35 cellular contexts compared by ENCODE assay signal in the genomic region with DNA sequence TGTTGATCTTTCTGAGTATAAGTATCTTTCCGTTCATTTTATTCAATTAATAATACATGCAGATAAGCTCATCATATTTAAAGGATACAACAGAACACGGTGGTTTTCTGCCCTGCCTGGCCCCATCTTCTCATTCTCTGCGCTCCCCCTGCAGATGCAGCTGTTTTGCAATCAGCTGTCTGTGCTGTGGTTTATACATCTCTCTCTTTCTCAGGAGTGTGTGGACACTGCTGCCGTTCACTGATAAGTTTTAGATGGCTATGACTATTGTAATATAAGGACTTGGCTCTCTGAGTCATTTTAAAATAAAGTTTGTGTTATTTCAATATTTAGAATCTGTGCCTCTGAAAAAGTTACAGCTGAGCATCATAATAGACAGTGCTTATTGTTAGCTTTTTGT. TPM values are rescaled to one million over a fixed set of nuclear protein-coding genes. Genes with fewer than 3 reads are reported as not detected.
DNase-seq lines count a peak whose midpoint lies in the region; ATAC-seq, FAIRE-seq and TF ChIP-seq lines count a peak whose summit lies in the region.
"Had no signal": no experiment of that assay in that cellular context is flagged by ENCODE, and none has a peak within 500 bp of the region (broad histone marks: within the 10 kb centered on the region; RNA-seq: fewer than 3 reads in every experiment).

No MANE protein-coding gene starts in this region.

- H3K4me2 ChIP-seq in osteoblast (ENCODE audit: insufficient read depth, low read length), result no peak overlapping the region
- H3K4me2 ChIP-seq: hepatocyte, PC-9 had no signal

- no peak for FAIRE-seq in RCC 7860 (lab: Jason Lieb, UNC)
- FAIRE-seq: D721Med, frontal cortex, GM12878 had no signal

- DNase-seq in SIG-M5 treated with dmso at 0.1 percent for 504 hours (lab: John Stamatoyannopoulos, UW; ENCODE audit: unreplicated experiment) (peak; percentile 33), SIG-M5 (lab: John Stamatoyannopoulos, UW) (no peak), OCI-M1 (lab: John Stamatoyannopoulos, UW) (peak; percentile 43), osteoblast (ENCODE audit: insufficient read length, low spot score, missing footprints) (peak; percentile 80), RCC 7860 (ENCODE audit: low spot score) (no peak)
- no peak for DNase-seq in central memory CD8-positive, alpha-beta T cell (ENCODE audit: low spot score in 2 of 2)
- DNase-seq in stimulated activated naive CD4-positive, alpha-beta T cell treated with Interleukin-2 at 50 U/mL for 16 hours (lab: John Stamatoyannopoulos, UW), result no peak
- DNase-seq in activated CD8-positive, alpha-beta memory T cell treated with anti-CD3 and anti-CD28 coated beads, Interleukin-2, amount 50 U/mL, for 48 hours, result no peak
- DNase-seq: 8988T; activated CD4-positive, alpha-beta memory T cell treated with anti-CD3 and anti-CD28 coated beads, Interleukin-2, amount 10 ng/mL, durations not matched to agents 7 days and 5 days; activated gamma-delta T cell treated with Interleukin-2 at 50 U/mL for 16 hours; CD4-positive, CD25-positive, alpha-beta regulatory T cell; effector CD4-positive, alpha-beta T cell; left colon; mammary epithelial cell; MG63; NCI-H1694; NCI-H2171; NCI-H510A; PC-9; Right ventricle myocardium superior; stimulated activated CD4-positive, alpha-beta T cell treated with anti-CD3 and anti-CD28 coated beads, Interleukin-4, amount 100 ng/mL, for 4 hours; stimulated activated naive B cell treated with anti-CD40 and anti-IgM and Interleukin-4, amounts not matched to agents 10 μg/mL and 1 μg/mL and 100 μg/mL, for 72 hours; SW 1271 had no signal

- H3K4me1 ChIP-seq in osteoblast (ENCODE audit: insufficient read depth, low read length), result no peaks in the 10 kb centered on the region
- H3K4me1 ChIP-seq: HAP-1, prostate gland had no signal

- no peak overlapping the region for H2AFZ ChIP-seq in osteoblast (ENCODE audit: low read length)
- H2AFZ ChIP-seq: hepatocyte, PC-9 had no signal

- no peaks in the 10 kb centered on the region for H3K27me3 ChIP-seq in osteoblast (ENCODE audit: insufficient read depth, low read length)
- H3K27me3 ChIP-seq: hepatocyte, MG63, neutrophil had no signal

- no peak for ATAC-seq in central memory CD8-positive, alpha-beta T cell (replicated peaks; ENCODE audit: extremely low read depth, poor library complexity, severe bottlenecking)
- ATAC-seq: activated CD4-positive, CD25-positive, alpha-beta regulatory T cell treated with anti-CD3 and anti-CD28 coated beads, Interleukin-2, amount 50 U/mL, for 24 hours; GM12878; left colon; sciatic nerve; stimulated activated naive B cell treated with anti-CD40 and anti-IgM and Interleukin-4, amounts not matched to agents 10 μg/mL and 1 μg/mL and 100 μg/mL, for 72 hours had no signal

- H3K36me3 ChIP-seq in osteoblast (ENCODE audit: insufficient read depth, low read length), result peaks cover 14% of the 10 kb centered on the region
- H3K36me3 ChIP-seq: HAP-1, prostate gland had no signal

- peaks cover 22% of the 10 kb centered on the region for H3K36me3 Mint-ChIP-seq in central memory CD8-positive, alpha-beta T cell (ENCODE audit: insufficient read depth)

- H3K9me3 ChIP-seq in osteoblast (ENCODE audit: low read depth, low read length), result no peaks in the 10 kb centered on the region
- H3K9me3 ChIP-seq: HAP-1, MG63, neutrophil, prostate gland had no signal

- peaks cover 12% of the 10 kb centered on the region for H4K20me1 ChIP-seq in osteoblast (ENCODE audit: insufficient read depth, low read length)

- peaks cover 23% of the 10 kb centered on the region for H3K4me1 Mint-ChIP-seq in central memory CD8-positive, alpha-beta T cell
- H3K4me1 Mint-ChIP-seq: brain had no signal

- no peaks in the 10 kb centered on the region for H3K9me3 Mint-ChIP-seq in central memory CD8-positive, alpha-beta T cell
- H3K9me3 Mint-ChIP-seq: brain had no signal

- H3K27me3 Mint-ChIP-seq in central memory CD8-positive, alpha-beta T cell, result no peaks in the 10 kb centered on the region
- H3K27me3 Mint-ChIP-seq: activated CD4-positive, alpha-beta memory T cell treated with anti-CD3 and anti-CD28 coated beads, Interleukin-2, amount 10 ng/mL, durations not matched to agents 7 days and 5 days; brain; CD4-positive, CD25-positive, alpha-beta regulatory T cell; stimulated activated naive B cell treated with anti-CD40 and anti-IgM and Interleukin-4, amounts not matched to agents 10 μg/mL and 1 μg/mL and 100 μg/mL, for 72 hours had no signal

- no peak overlapping the region for H3K4me3 Mint-ChIP-seq in central memory CD8-positive, alpha-beta T cell
- H3K4me3 Mint-ChIP-seq: activated CD4-positive, alpha-beta memory T cell treated with anti-CD3 and anti-CD28 coated beads, Interleukin-2, amount 10 ng/mL, durations not matched to agents 7 days and 5 days; brain; CD4-positive, CD25-positive, alpha-beta regulatory T cell; stimulated activated naive B cell treated with anti-CD40 and anti-IgM and Interleukin-4, amounts not matched to agents 10 μg/mL and 1 μg/mL and 100 μg/mL, for 72 hours had no signal

- TF ChIP-seq CTCF in osteoblast (IDR thresholded peaks at IDR 0.05; ENCODE audit: extremely low read depth, low read depth, low read length), result no peak

- H3K27ac Mint-ChIP-seq in central memory CD8-positive, alpha-beta T cell (ENCODE audit: low read depth), result peak overlapping the region; percentile 44
- H3K27ac Mint-ChIP-seq: activated CD4-positive, alpha-beta memory T cell treated with anti-CD3 and anti-CD28 coated beads, Interleukin-2, amount 10 ng/mL, durations not matched to agents 7 days and 5 days; stimulated activated naive B cell treated with anti-CD40 and anti-IgM and Interleukin-4, amounts not matched to agents 10 μg/mL and 1 μg/mL and 100 μg/mL, for 72 hours had no signal

- no peak overlapping the region for H3K4me3 ChIP-seq in osteoblast (ENCODE audit: insufficient read depth, low read length)
- H3K4me3 ChIP-seq: GM12878, HAP-1, hepatocyte, MG63, PC-9, prostate gland had no signal

- H3K27ac ChIP-seq in osteoblast (ENCODE audit: low read depth, low read length), result no peak overlapping the region
- H3K27ac ChIP-seq: epithelial cell of prostate, hepatocyte, neutrophil, PC-9, prostate gland had no signal

- H3K79me2 ChIP-seq in osteoblast (ENCODE audit: insufficient read depth, low read length), result peaks cover 36% of the 10 kb centered on the region

RNA-seq across cellular contexts. Expression of gene CUL1, which starts 54.5 kb away (rescaled TPM):
- total RNA-seq in osteoblast, result 39.8 and 43.0 TPM in 2 replicates

Comparison
In these comparisons a context has a peak if more than half of its experiments do, and no peak if none do; other contexts are left out.
1. DNase-seq: peak in SIG-M5 treated with dmso at 0.1 percent for 504 hours (single experiment), OCI-M1 (single experiment) and osteoblast (single experiment); none in SIG-M5 (single experiment), central memory CD8-positive, alpha-beta T cell (0 of 2), RCC 7860 (single experiment), stimulated activated naive CD4-positive, alpha-beta T cell treated with Interleukin-2 at 50 U/mL for 16 hours (single experiment) and activated CD8-positive, alpha-beta memory T cell treated with anti-CD3 and anti-CD28 coated beads, Interleukin-2, amount 50 U/mL, for 48 hours (single experiment).